8 cellular contexts compared by ENCODE assay signal in genomic region chr12:24561411-24561871, GRCh38.
A peak's percentile ranks its signal among the peaks of the same experiment; 100 is the strongest.
DNase-seq lines count a peak whose midpoint lies in the region; ATAC-seq and TF ChIP-seq lines count a peak whose summit lies in the region.

No MANE protein-coding gene starts in this region.

- H3F3A ChIP-seq in MM.1S (ENCODE audit: insufficient read depth, low read length), result no peaks in the 10 kb centered on the region

- no peak for TF ChIP-seq POLR2A in lower leg skin (IDR thresholded peaks at IDR 0.05)
- no peak for TF ChIP-seq POLR2A in thyroid gland (IDR thresholded peaks at IDR 0.05)

- peaks cover 20% of the 10 kb centered on the region for H3K4me1 Mint-ChIP-seq in CD4-positive, alpha-beta T cell (ENCODE audit: low read depth)

- H2AFZ ChIP-seq in MM.1S (ENCODE audit: low read length), result peak overlapping the region; percentile 98

- ATAC-seq in CD4-positive, alpha-beta T cell (ENCODE audit: poor library complexity), result no peak
- ATAC-seq in HG02610 (IDR thresholded peaks at IDR 0.05; ENCODE audit: unreplicated experiment), result no peak

- no peaks in the 10 kb centered on the region for H3K9me3 Mint-ChIP-seq in CD4-positive, alpha-beta T cell

- H3K27me3 Mint-ChIP-seq in CD4-positive, alpha-beta T cell, result peaks cover 75% of the 10 kb centered on the region

- H3K9me3 ChIP-seq in CD4-positive, alpha-beta T cell (ENCODE audit: control insufficient read depth, low read length), result no peaks in the 10 kb centered on the region
- no peaks in the 10 kb centered on the region for H3K9me3 ChIP-seq in MM.1S (replicated peaks; ENCODE audit: insufficient read depth, low read length)
- H3K9me3 ChIP-seq in colonic mucosa, result no peaks in the 10 kb centered on the region
- no peaks in the 10 kb centered on the region for H3K9me3 ChIP-seq in thyroid gland

- no peaks in the 10 kb centered on the region for H3K4me1 ChIP-seq in MM.1S (ENCODE audit: low read length)
- no peaks in the 10 kb centered on the region for H3K4me1 ChIP-seq in colonic mucosa
- H3K4me1 ChIP-seq in thyroid gland, result peaks cover 0 to 11% of the 10 kb centered on the region in 2 donors

- H4K20me1 ChIP-seq in MM.1S (ENCODE audit: insufficient read depth, low read length), result no peaks in the 10 kb centered on the region

- H3K27ac ChIP-seq in CD4-positive, alpha-beta T cell (ENCODE audit: low read depth, low read length), result no peak overlapping the region
- H3K27ac ChIP-seq in MM.1S (ENCODE audit: low read length) (no peak overlapping the region), colonic mucosa (peak overlapping the region; percentile 61), thyroid gland (peak overlapping the region; percentile 68 to 93 (median 81))

- H3K27me3 ChIP-seq in CD4-positive, alpha-beta T cell (ENCODE audit: control insufficient read depth, insufficient read depth, low read length), result peaks cover 46% of the 10 kb centered on the region
- H3K27me3 ChIP-seq in MM.1S (replicated peaks; ENCODE audit: insufficient read depth, low read length) (no peaks in the 10 kb centered on the region), colonic mucosa (peaks cover 24% of the 10 kb centered on the region), thyroid gland (no peaks in the 10 kb centered on the region)

- no peaks in the 10 kb centered on the region for H3K36me3 Mint-ChIP-seq in CD4-positive, alpha-beta T cell (ENCODE audit: low read depth)

- H3K4me3 ChIP-seq in MM.1S (ENCODE audit: low read length) (peak overlapping the region; percentile 87), colonic mucosa (peak overlapping the region; percentile 31), lower leg skin (ENCODE audit: low read depth, poor library complexity, severe bottlenecking) (peak overlapping the region; percentile 78), thyroid gland (replicated peaks in 1 of 3) (peak overlapping the region; percentile 59 to 82 (median 81))

- no peaks in the 10 kb centered on the region for H3K79me2 ChIP-seq in MM.1S (ENCODE audit: low read length)

- H3K4me2 ChIP-seq in MM.1S (ENCODE audit: low read depth, low read length), result peak overlapping the region; percentile 87; the same call in 1 of the 2 replicates

- WGBS in lower leg skin, 2 donors, result 0 to 1% methylated on average over 15 of the region's 15 CpGs
- 2 to 3% methylated on average over 15 of the region's 15 CpGs for WGBS in thyroid gland, 2 donors

- intact Hi-C loops in CD4-positive, alpha-beta T cell (cut with DNase I, micrococcal nuclease), result no loop called here
- intact Hi-C loops in colonic mucosa (cut with DNase I) (no loop called here), lower leg skin (cut with DNase I; ENCODE audit: low total_unique reads) (no loop called here), thyroid gland (cut with DNase I) (no loop called here)

- peak overlapping the region; percentile 76 for H3K4me3 Mint-ChIP-seq in CD4-positive, alpha-beta T cell

- H3K9ac ChIP-seq in MM.1S (ENCODE audit: low read length), result peak overlapping the region; percentile 56; the same call in 1 of the 2 replicates
- peak overlapping the region; percentile 13 to 73 for H3K9ac ChIP-seq in colonic mucosa (ENCODE audit: low read depth in 2 of 2, low read length in 2 of 2)

- no peaks in the 10 kb centered on the region for H3K9me2 ChIP-seq in MM.1S (replicated peaks; ENCODE audit: insufficient read depth, low read length)

- no peaks in the 10 kb centered on the region for H3K36me3 ChIP-seq in MM.1S (replicated peaks; ENCODE audit: insufficient read depth, low read length)
- no peaks in the 10 kb centered on the region for H3K36me3 ChIP-seq in colonic mucosa
- H3K36me3 ChIP-seq in thyroid gland, result no peaks in the 10 kb centered on the region

- POLR2A ChIA-PET in CD4-positive, alpha-beta T cell (lab: Charles Lee), result no interaction called here

- no peak for DNase-seq in CD4-positive, alpha-beta T cell
- DNase-seq in MM.1S, result peak; percentile 12
- no peak for DNase-seq in colonic mucosa
- no peak for DNase-seq in lower leg skin (ENCODE audit: low spot score in 2 of 2)
- DNase-seq in thyroid gland, result peak in 1 of 2 donors; percentile 20
- no peak for DNase-seq in NCI-H345 (lab: John Stamatoyannopoulos, UW)
- no peak for DNase-seq in RPMI8226

- CTCF ChIA-PET in CD4-positive, alpha-beta T cell (lab: Charles Lee), result no interaction called here

- no peak for TF ChIP-seq CTCF in CD4-positive, alpha-beta T cell (IDR thresholded peaks at IDR 0.05)
- TF ChIP-seq CTCF in MM.1S (IDR thresholded peaks at IDR 0.05; ENCODE audit: low read length) (no peak), colonic mucosa (IDR thresholded peaks at IDR 0.05) (no peak), lower leg skin (IDR thresholded peaks at IDR 0.05) (no peak), thyroid gland (IDR thresholded peaks at IDR 0.05) (no peak)

- no peak overlapping the region for H3K27ac Mint-ChIP-seq in CD4-positive, alpha-beta T cell

Comparison
In these comparisons a context has a peak if more than half of its experiments do, and no peak if none do; other contexts are left out.
1. H3K27ac ChIP-seq: peak in colonic mucosa (single experiment) and thyroid gland (3 of 3); none in CD4-positive, alpha-beta T cell (single experiment) and MM.1S (single experiment).
2. H3K4me3 ChIP-seq: peak in every context shown above with its lines; median percentile 87 in MM.1S; 81 in thyroid gland; 78 in lower leg skin; 31 in colonic mucosa.